1 cellular context compared by ENCODE assay signal in genomic region chr2:85748948-85749875, GRCh38.
TF ChIP-seq lines count a peak whose summit lies in the region.

No MANE protein-coding gene starts in this region.

TF ChIP-seq in H1, 55 proteins besides CTCF, POLR2A, EP300 and RAD21:
- TF ChIP-seq EGR1 (IDR thresholded peaks at IDR 0.05; ENCODE audit: borderline replicate concordance, low read depth, low read length) (no peak), CTBP2 (IDR thresholded peaks at IDR 0.05; ENCODE audit: borderline replicate concordance, insufficient read depth, insufficient read length, low read length) (no peak), SUZ12 (IDR thresholded peaks at IDR 0.05; ENCODE audit: low read length) (no peak), BACH1 (IDR thresholded peaks at IDR 0.05; ENCODE audit: low read length) (no peak), BCL11A (IDR thresholded peaks at IDR 0.05; ENCODE audit: low read depth in 2 of 2, low read length in 2 of 2) (no peak)
TF ChIP-seq in H1: peak in this region for 0.
